Comparison of ENCODE assay signal across 9 cellular contexts in genomic region chr6:149897015-149897697, GRCh38. TPM values are rescaled to one million over a fixed set of nuclear protein-coding genes. Genes with fewer than 3 reads are reported as not detected.
DNase-seq lines count a peak whose midpoint lies in the region; ATAC-seq and TF ChIP-seq lines count a peak whose summit lies in the region.
"Had no signal": no experiment of that assay in that cellular context is flagged by ENCODE, and none has a peak within 500 bp of the region (broad histone marks: within the 10 kb centered on the region; RNA-seq: fewer than 3 reads in every experiment).

No MANE protein-coding gene starts in this region.

- DNase-seq in AG10803 (ENCODE audit: low read depth), result peak; percentile 97
- peak; percentile 30 for DNase-seq in RKO (ENCODE audit: low spot score)
- peak; percentile 89 to 97 for DNase-seq in fibroblast of lung (ENCODE audit: low read depth in 2 of 2)
- no peak for DNase-seq in NCI-H1417 treated with DMSO at 0.1 percent for 48 hours (lab: John Stamatoyannopoulos, UW)
- DNase-seq in HuH-7 (ENCODE audit: low spot score), result no peak
- DNase-seq in activated effector memory CD4-positive, alpha-beta T cell treated with Interleukin-2 at 50 U/mL for 16 hours, result no peak
- DNase-seq: natural killer cell had no signal

- H3K4me1 ChIP-seq in fibroblast of lung (ENCODE audit: control insufficient read depth, extremely low read depth, insufficient read depth, low read length), result peaks cover 29% of the 10 kb centered on the region
- H3K4me1 ChIP-seq in parathyroid adenoma, result peaks cover 18% of the 10 kb centered on the region

- peak overlapping the region; percentile 84 for H3K4me2 ChIP-seq in fibroblast of lung (ENCODE audit: extremely low read depth, insufficient read depth, low read length)
- H3K4me2 ChIP-seq in parathyroid adenoma (ENCODE audit: low read length), result no peak overlapping the region

- no peak for ATAC-seq in HG03159 (IDR thresholded peaks at IDR 0.05; ENCODE audit: unreplicated experiment)

- H2AFZ ChIP-seq in fibroblast of lung (ENCODE audit: low read length) (peak overlapping the region; percentile 65), parathyroid adenoma (no peak overlapping the region)

- H3K27me3 ChIP-seq in fibroblast of lung (ENCODE audit: control insufficient read depth, insufficient read depth, low read length), result no peaks in the 10 kb centered on the region
- H3K27me3 ChIP-seq in parathyroid adenoma (ENCODE audit: control insufficient read depth, insufficient read depth, low read length), result no peaks in the 10 kb centered on the region

- H3K9me3 ChIP-seq in fibroblast of lung (ENCODE audit: control insufficient read depth, insufficient read depth, low read depth, low read length), result no peaks in the 10 kb centered on the region
- H3K9me3 ChIP-seq in parathyroid adenoma (ENCODE audit: control insufficient read depth, low read length), result no peaks in the 10 kb centered on the region

- H3K36me3 ChIP-seq in fibroblast of lung (ENCODE audit: control insufficient read depth, insufficient read depth, low read length) (no peaks in the 10 kb centered on the region), parathyroid adenoma (ENCODE audit: control insufficient read depth, insufficient read depth, low read length) (no peaks in the 10 kb centered on the region)

- H3K79me2 ChIP-seq in fibroblast of lung (ENCODE audit: control insufficient read depth, insufficient read depth, low read length), result no peaks in the 10 kb centered on the region
- no peaks in the 10 kb centered on the region for H3K79me2 ChIP-seq in parathyroid adenoma

- H3K4me3 ChIP-seq in AG10803 (ENCODE audit: low read length) (peak overlapping the region; percentile 64), fibroblast of lung (replicated peaks in 1 of 4; ENCODE audit: control extremely low read depth in 1 of 4, insufficient read depth in 1 of 4, low read depth in 3 of 4, low read length in 4 of 4) (peak overlapping the region; percentile 36 to 50 (median 44)), parathyroid adenoma (ENCODE audit: low read depth, low read length) (no peak overlapping the region)

- TF ChIP-seq CTCF in AG10803 (conservative IDR thresholded peaks at IDR 0.05; ENCODE audit: low read length) (no peak), fibroblast of lung (conservative IDR thresholded peaks at IDR 0.05 in 1 of 2, IDR thresholded peaks at IDR 0.05 in 1 of 2; ENCODE audit: low read depth in 1 of 2, low read length in 2 of 2) (no peak), parathyroid adenoma (IDR thresholded peaks at IDR 0.05) (no peak)

- H3K9ac ChIP-seq in fibroblast of lung (ENCODE audit: insufficient read depth, low read length), result no peak overlapping the region
- H3K9ac ChIP-seq in parathyroid adenoma, result no peak overlapping the region

- peak overlapping the region; percentile 62 for H3K27ac ChIP-seq in fibroblast of lung (ENCODE audit: insufficient read depth, low read length)
- H3K27ac ChIP-seq in parathyroid adenoma, result peak overlapping the region; percentile 3

- no peaks in the 10 kb centered on the region for H4K20me1 ChIP-seq in fibroblast of lung (ENCODE audit: control insufficient read depth, extremely low read depth, insufficient read depth, low read length)

RNA-seq across cellular contexts. Expression of gene RAET1E, which starts 0.8 kb away (rescaled TPM):
- total RNA-seq in fibroblast of lung, result 0.51 and 1.5 TPM in 2 replicates
- 0.12 and 0.70 TPM in 2 replicates for polyA plus RNA-seq in fibroblast of lung
- polyA plus RNA-seq in fibroblast of lung (2012), result 0.13 and 0.89 TPM in 2 replicates
- polyA minus RNA-seq in fibroblast of lung (ENCODE audit: low replicate concordance), result 0.63 TPM in 1 of 2 replicates, not detected in the other
- total RNA-seq: natural killer cell had no signal

RNA-seq across cellular contexts. Expression of gene RAET1G, which starts 25.8 kb away (rescaled TPM):
- total RNA-seq in fibroblast of lung, result 3.3 and 8.8 TPM in 2 replicates
- polyA plus RNA-seq in fibroblast of lung, result 3.3 and 8.9 TPM in 2 replicates
- polyA plus RNA-seq in fibroblast of lung (2012), result 3.7 and 9.9 TPM in 2 replicates
- 1.8 and 10.8 TPM in 2 replicates for polyA minus RNA-seq in fibroblast of lung (ENCODE audit: low replicate concordance)

RNA-seq across cellular contexts. Expression of gene LRP11, which starts 33.0 kb away (rescaled TPM):
- total RNA-seq in fibroblast of lung, result 54.7 and 89.5 TPM in 2 replicates
- 43.3 and 58.4 TPM in 2 replicates for polyA plus RNA-seq in fibroblast of lung
- polyA plus RNA-seq in fibroblast of lung (2012), result 31.4 and 42.5 TPM in 2 replicates
- 82.3 and 116 TPM in 2 replicates for polyA minus RNA-seq in fibroblast of lung (ENCODE audit: low replicate concordance)

RNA-seq across cellular contexts. Expression of gene ULBP2, which starts 44.7 kb away (rescaled TPM):
- 1.0 and 1.8 TPM in 2 replicates for total RNA-seq in fibroblast of lung
- 6.9 and 10.0 TPM in 2 replicates for polyA plus RNA-seq in fibroblast of lung
- polyA plus RNA-seq in fibroblast of lung (2012), result 4.3 and 6.1 TPM in 2 replicates
- polyA minus RNA-seq in fibroblast of lung (ENCODE audit: low replicate concordance), result 1.7 and 3.3 TPM in 2 replicates

Comparison
In these comparisons a context has a peak if more than half of its experiments do, and no peak if none do; other contexts are left out.
1. DNase-seq: peak in AG10803 (single experiment), RKO (single experiment) and fibroblast of lung (2 of 2); none in NCI-H1417 treated with DMSO at 0.1 percent for 48 hours (single experiment), HuH-7 (single experiment) and activated effector memory CD4-positive, alpha-beta T cell treated with Interleukin-2 at 50 U/mL for 16 hours (single experiment).